8 cellular contexts compared by ENCODE assay signal in genomic region chr19:51926426-51926783, GRCh38. TPM values are rescaled to one million over a fixed set of nuclear protein-coding genes. Genes with fewer than 3 reads are reported as not detected.
DNase-seq lines count a peak whose midpoint lies in the region; ATAC-seq and TF ChIP-seq lines count a peak whose summit lies in the region.

No MANE protein-coding gene starts in this region.

- intact Hi-C loops in mammary epithelial cell (cut with micrococcal nuclease): loop anchor here (2.0 to 5.0 kb wide), 2 partner anchors 60 to 101 kb away; partner anchors contain the start of genes ZNF350 and ZNF614

- peaks cover 6% of the 10 kb centered on the region for H3K79me1 ChIP-seq in mesenchymal stem cell (replicated peaks; ENCODE audit: low read length, poor library complexity, severe bottlenecking)

- dilution Hi-C loops in mammary epithelial cell (cut with HindIII; ENCODE audit: low sequenced_read_pairs): no loop called here

- ATAC-seq in activated T-cell treated with anti-CD3 and anti-CD28 coated beads, Interleukin-2, amount 50 U/mL, for 72 hours (replicated peaks in 1 of 2): no peak
- ATAC-seq in HG03196 (IDR thresholded peaks at IDR 0.05; ENCODE audit: unreplicated experiment): no peak

- no peak for TF ChIP-seq CTCF in mammary epithelial cell (conservative IDR thresholded peaks at IDR 0.05 in 1 of 2, IDR thresholded peaks at IDR 0.05 in 1 of 2; ENCODE audit: extremely low read depth in 1 of 2, insufficient read depth in 1 of 2, low read depth in 1 of 2, low read length in 2 of 2)

- H3K79me2 ChIP-seq in mammary epithelial cell (ENCODE audit: insufficient read depth, low read length): peaks cover 15% of the 10 kb centered on the region

- peak overlapping the region; percentile 78 for H4K8ac ChIP-seq in mesenchymal stem cell (ENCODE audit: low read length)

- H3K36me3 Mint-ChIP-seq in activated T-cell treated with anti-CD3 and anti-CD28 coated beads, Interleukin-2, amount 50 U/mL, for 72 hours (ENCODE audit: insufficient read depth in 2 of 2): peaks cover 42 to 74% of the 10 kb centered on the region in 2 donors

- whole genome bisulfite sequencing in mammary epithelial cell (ENCODE audit: low coverage, missing lambda C conversion rate): 3% methylated on average over 5 of the region's 11 CpGs
- 31% methylated on average over 11 of the region's 11 CpGs for WGBS in mesenchymal stem cell
- WGBS in urinary bladder: 17% methylated on average over 11 of the region's 11 CpGs

- H2AFZ ChIP-seq in mammary epithelial cell (ENCODE audit: low read depth, low read length) (peak overlapping the region; percentile 98), mesenchymal stem cell (ENCODE audit: low read depth, low read length) (peak overlapping the region; percentile 66)

- H3K4me2 ChIP-seq in mammary epithelial cell (ENCODE audit: insufficient read depth, low read depth, low read length) (peak overlapping the region; percentile 39), mesenchymal stem cell (ENCODE audit: low read length, poor library complexity, severe bottlenecking) (peak overlapping the region; percentile 70)

- H3K4me3 Mint-ChIP-seq in activated T-cell treated with anti-CD3 and anti-CD28 coated beads, Interleukin-2, amount 50 U/mL, for 72 hours: peak overlapping the region; percentile 84 to 98

- DNase-seq in activated T-cell treated with anti-CD3 and anti-CD28 coated beads, Interleukin-2, amount 50 U/mL, for 72 hours: no peak
- no peak for DNase-seq in activated T-cell treated with anti-CD3 and anti-CD28 coated beads, Interleukin-2, amount 50 U/mL, for 1 hour
- DNase-seq in mammary epithelial cell (no peak), mesenchymal stem cell (no peak), NCI-H1436 treated with DMSO at 0.1 percent for 48 hours (lab: John Stamatoyannopoulos, UW) (no peak), NCI-H774 (lab: John Stamatoyannopoulos, UW) (no peak)

- no peak overlapping the region for H2AK5ac ChIP-seq in mesenchymal stem cell (ENCODE audit: low read length, severe bottlenecking)

- H3K4me1 Mint-ChIP-seq in activated T-cell treated with anti-CD3 and anti-CD28 coated beads, Interleukin-2, amount 50 U/mL, for 72 hours (ENCODE audit: low read depth): peaks cover 23% of the 10 kb centered on the region

- in situ Hi-C loops in mammary epithelial cell (cut with MboI; ENCODE audit: low sequenced_read_pairs in 2 of 2): no loop called here

- no peaks in the 10 kb centered on the region for H3K4me1 ChIP-seq in mammary epithelial cell (ENCODE audit: insufficient read depth, low read length)
- peaks cover 4% of the 10 kb centered on the region for H3K4me1 ChIP-seq in mesenchymal stem cell (ENCODE audit: control insufficient read depth, insufficient read depth, low read depth, low read length)
- H3K4me1 ChIP-seq in urinary bladder (ENCODE audit: insufficient read depth): no peaks in the 10 kb centered on the region

- no peak overlapping the region for H3K23ac ChIP-seq in mesenchymal stem cell (ENCODE audit: low read length in 2 of 2)

- peaks cover 27 to 39% of the 10 kb centered on the region in 2 donors for H3K9me3 Mint-ChIP-seq in activated T-cell treated with anti-CD3 and anti-CD28 coated beads, Interleukin-2, amount 50 U/mL, for 72 hours

- BruUV-seq in mammary epithelial cell (replicated peaks; lab: Mats Ljungman, UMichigan): no TSS peak

- H3K14ac ChIP-seq in mesenchymal stem cell (ENCODE audit: low read length in 2 of 2): no peak overlapping the region

- no peak overlapping the region for H2BK120ac ChIP-seq in mesenchymal stem cell (ENCODE audit: low read depth, low read length)

- no peak overlapping the region for H3K4ac ChIP-seq in mesenchymal stem cell (ENCODE audit: low read depth in 1 of 2, low read length in 2 of 2)

- H3K27me3 Mint-ChIP-seq in activated T-cell treated with anti-CD3 and anti-CD28 coated beads, Interleukin-2, amount 50 U/mL, for 72 hours (ENCODE audit: low read depth): no peaks in the 10 kb centered on the region

- peaks cover 2% of the 10 kb centered on the region for H3K36me3 ChIP-seq in mammary epithelial cell (ENCODE audit: insufficient read depth, low read length)
- H3K36me3 ChIP-seq in mesenchymal stem cell (ENCODE audit: control insufficient read depth in 1 of 2, insufficient read depth in 2 of 2, low read depth in 1 of 2, low read length in 2 of 2): peaks cover 4 to 17% of the 10 kb centered on the region in 2 experiments
- no peaks in the 10 kb centered on the region for H3K36me3 ChIP-seq in urinary bladder (ENCODE audit: insufficient read depth)

- CTCF ChIA-PET in mammary epithelial cell (lab: Charles Lee; ENCODE audit: low non-redundant PET): no interaction called here

- H3K9ac ChIP-seq in mammary epithelial cell (ENCODE audit: insufficient read depth, low read length): no peak overlapping the region
- peak overlapping the region; percentile 94 for H3K9ac ChIP-seq in mesenchymal stem cell (ENCODE audit: low read length)

- peak overlapping the region; percentile 53 to 93 (median 78) for H3K4me3 ChIP-seq in mammary epithelial cell (replicated peaks in 1 of 3; ENCODE audit: insufficient read depth in 1 of 3, low read depth in 2 of 3, low read length in 3 of 3)
- H3K4me3 ChIP-seq in mesenchymal stem cell (ENCODE audit: insufficient read depth in 1 of 2, low read depth in 1 of 2, low read length in 2 of 2): peak overlapping the region; percentile 47 to 90
- peak overlapping the region; percentile 70 for H3K4me3 ChIP-seq in urinary bladder (ENCODE audit: low read depth, low read length)

- no peak overlapping the region for H2BK5ac ChIP-seq in mesenchymal stem cell (ENCODE audit: low read depth, low read length, poor library complexity, severe bottlenecking)

- H4K20me1 ChIP-seq in mammary epithelial cell (ENCODE audit: insufficient read depth, low read length): no peaks in the 10 kb centered on the region

- H3K27ac Mint-ChIP-seq in activated T-cell treated with anti-CD3 and anti-CD28 coated beads, Interleukin-2, amount 50 U/mL, for 72 hours: no peak overlapping the region

- no peak overlapping the region for H2BK15ac ChIP-seq in mesenchymal stem cell (ENCODE audit: low read depth, poor library complexity, severe bottlenecking)

- no peak overlapping the region for H2BK12ac ChIP-seq in mesenchymal stem cell (ENCODE audit: low read length in 2 of 2)

- H3K27ac ChIP-seq in mammary epithelial cell (ENCODE audit: insufficient read depth, low read depth, low read length) (no peak overlapping the region), mesenchymal stem cell (ENCODE audit: low read length, poor library complexity, severe bottlenecking) (peak overlapping the region; percentile 44), urinary bladder (ENCODE audit: low read depth) (no peak overlapping the region)

- no peak overlapping the region for H4K91ac ChIP-seq in mesenchymal stem cell (ENCODE audit: low read length)

- peaks cover 18% of the 10 kb centered on the region for H3K9me3 ChIP-seq in mammary epithelial cell (replicated peaks; ENCODE audit: insufficient read depth, low read length)
- peaks cover 37% of the 10 kb centered on the region for H3K9me3 ChIP-seq in mesenchymal stem cell (ENCODE audit: control insufficient read depth, low read length)

- no peak overlapping the region for H3K18ac ChIP-seq in mesenchymal stem cell (ENCODE audit: low read depth in 1 of 2, low read length in 2 of 2)

- H3K27me3 ChIP-seq in mammary epithelial cell (ENCODE audit: insufficient read depth, low read length): no peaks in the 10 kb centered on the region
- H3K27me3 ChIP-seq in mesenchymal stem cell (ENCODE audit: control insufficient read depth in 1 of 2, insufficient read depth in 1 of 2, low read length in 2 of 2): no peaks in the 10 kb centered on the region

RNA-seq across cellular contexts. Expression of gene ZNF613, which starts 0.9 kb away (rescaled TPM):
- total RNA-seq in activated T-cell treated with anti-CD3 and anti-CD28 coated beads, Interleukin-2, amount 50 U/mL, for 72 hours: 1 to 10 TPM; 4.2 to 4.3 TPM
- 1 to 10 TPM; 6.0 to 6.6 TPM for total RNA-seq in mammary epithelial cell
- 3.3 TPM for polyA plus RNA-seq in mammary epithelial cell
- polyA minus RNA-seq in mammary epithelial cell: 4.1 TPM
- 2.5 TPM for polyA plus RNA-seq in mesenchymal stem cell (2013, experiment 1 of 2)
- polyA plus RNA-seq in mesenchymal stem cell (2013, experiment 2 of 2): 2.1 TPM
- total RNA-seq in urinary bladder: 11.3 TPM
- 4.3 TPM for polyA plus RNA-seq in urinary bladder

RNA-seq across cellular contexts. Expression of gene ZNF649, which starts 21.6 kb away (rescaled TPM):
- total RNA-seq in activated T-cell treated with anti-CD3 and anti-CD28 coated beads, Interleukin-2, amount 50 U/mL, for 72 hours: 10 to 100 TPM; 11.0 to 17.8 TPM
- total RNA-seq in mammary epithelial cell: 10 to 100 TPM; 10.2 to 18.7 TPM
- polyA plus RNA-seq in mammary epithelial cell: 4.4 TPM
- 9.9 TPM for polyA minus RNA-seq in mammary epithelial cell
- polyA plus RNA-seq in mesenchymal stem cell (2013, experiment 1 of 2): 5.0 TPM
- polyA plus RNA-seq in mesenchymal stem cell (2013, experiment 2 of 2): 4.9 TPM
- 16.6 TPM for total RNA-seq in urinary bladder
- polyA plus RNA-seq in urinary bladder: 12.4 TPM

RNA-seq across cellular contexts. Expression of gene ZNF577, which starts 38.7 kb away (rescaled TPM):
- total RNA-seq in activated T-cell treated with anti-CD3 and anti-CD28 coated beads, Interleukin-2, amount 50 U/mL, for 72 hours: 10 to 100 TPM in 1 of 2 donors, 1 to 10 TPM in 1; 9.4 to 11.0 TPM
- total RNA-seq in mammary epithelial cell (1 to 10 TPM; 6.9 to 7.2 TPM), urinary bladder (26.8 TPM)
- polyA plus RNA-seq in mammary epithelial cell (2.9 TPM), urinary bladder (17.2 TPM)
- 9.0 TPM for polyA minus RNA-seq in mammary epithelial cell
- polyA plus RNA-seq in mesenchymal stem cell (2013, experiment 1 of 2): 3.5 TPM
- 3.6 TPM for polyA plus RNA-seq in mesenchymal stem cell (2013, experiment 2 of 2)
